Comparison of ENCODE assay signal across 8 cellular contexts in genomic region chr3:99686955-99687612, GRCh38. TPM values are rescaled to one million over a fixed set of nuclear protein-coding genes. Genes with fewer than 3 reads are reported as not detected.
A peak's percentile ranks its signal among the peaks of the same experiment; 100 is the strongest.
DNase-seq lines count a peak whose midpoint lies in the region; FAIRE-seq and TF ChIP-seq lines count a peak whose summit lies in the region.

No MANE protein-coding gene starts in this region.

- peak; percentile 54 to 72 for TF ChIP-seq CTCF in Caco-2 (IDR thresholded peaks at IDR 0.05; ENCODE audit: insufficient read depth in 1 of 2, low read depth in 1 of 2, low read length in 1 of 2, severe bottlenecking in 1 of 2, unreplicated experiment in 1 of 2)
- TF ChIP-seq CTCF in thyroid gland (IDR thresholded peaks at IDR 0.05), result peak; percentile 42 to 85 (median 66)

- no peak for TF ChIP-seq POLR2A in thyroid gland (IDR thresholded peaks at IDR 0.05)

- POLR2A ChIA-PET in Caco-2 (lab: Charles Lee), result no interaction called here

- peaks cover 2% of the 10 kb centered on the region for H3K27me3 Mint-ChIP-seq in Caco-2 (ENCODE audit: insufficient read depth, unreplicated experiment)

- H3K36me3 Mint-ChIP-seq in Caco-2 (ENCODE audit: insufficient read depth, unreplicated experiment), result no peaks in the 10 kb centered on the region

- H3K27ac ChIP-seq in thyroid gland, result no peak overlapping the region

- no peaks in the 10 kb centered on the region for H3K9me3 Mint-ChIP-seq in Caco-2 (ENCODE audit: unreplicated experiment)

- no peaks in the 10 kb centered on the region for H3K36me3 ChIP-seq in Caco-2 (ENCODE audit: control insufficient read depth, insufficient read depth, low read length)
- H3K36me3 ChIP-seq in thyroid gland, result no peaks in the 10 kb centered on the region

- FAIRE-seq in GM19239 (lab: Jason Lieb, UNC), result no peak

- H3K9me3 ChIP-seq in Caco-2 (no peaks in the 10 kb centered on the region), thyroid gland (no peaks in the 10 kb centered on the region)

- no peaks in the 10 kb centered on the region for H3K4me1 Mint-ChIP-seq in Caco-2 (ENCODE audit: low read depth, unreplicated experiment)

- no peaks in the 10 kb centered on the region for H3K4me1 ChIP-seq in Caco-2
- peaks cover 27 to 30% of the 10 kb centered on the region in 2 donors for H3K4me1 ChIP-seq in thyroid gland

- 50 to 52% methylated on average over 8 of the region's 8 CpGs for WGBS in thyroid gland, 2 donors

- H3K4me3 Mint-ChIP-seq in Caco-2 (ENCODE audit: unreplicated experiment), result no peak overlapping the region

- DNase-seq in Caco-2 (peak; percentile 56 to 65), GM19239 (ENCODE audit: insufficient read length, low spot score) (peak; percentile 7), HuH-7.5 (ENCODE audit: low spot score) (peak; percentile 15), SKM-1 treated with dmso at 0.1 percent for 144 hours (lab: John Stamatoyannopoulos, UW; ENCODE audit: unreplicated experiment) (peak; percentile 11), dermis microvascular lymphatic vessel endothelial cell (ENCODE audit: low read depth in 2 of 2) (peak; percentile 55 to 76), medulla oblongata (ENCODE audit: extremely low spot score) (peak; percentile 50), thyroid gland (peak; percentile 64 to 69), activated gamma-delta T cell (lab: John Stamatoyannopoulos, UW) (no peak)

- H3K4me3 ChIP-seq in Caco-2 (ENCODE audit: low read depth, low read length) (no peak overlapping the region), thyroid gland (replicated peaks in 1 of 3) (no peak overlapping the region)

- H3K27me3 ChIP-seq in Caco-2 (replicated peaks; ENCODE audit: control insufficient read depth, insufficient read depth, low read length) (no peaks in the 10 kb centered on the region; the same call in 1 of the 2 replicates), thyroid gland (no peaks in the 10 kb centered on the region)

- no TSS peak for BruUV-seq in Caco-2 (replicated peaks; lab: Mats Ljungman, UMichigan)

- intact Hi-C loops in Caco-2 (cut with micrococcal nuclease; ENCODE audit: unreplicated experiment) (loop anchor here (1.0 to 5.0 kb wide), 3 partner anchors 42 to 188 kb away; no protein-coding TSS in a partner anchor), thyroid gland (cut with DNase I) (no loop called here)

- CTCF ChIA-PET in Caco-2 (lab: Charles Lee), result interaction anchor here (1.1 kb wide), 1 partner anchor 42 kb away, joined by 3 read pairs; no protein-coding TSS in a partner anchor

- H3K27ac Mint-ChIP-seq in Caco-2 (ENCODE audit: unreplicated experiment), result no peak overlapping the region

RNA-seq across cellular contexts. Expression of gene COL8A1, which starts 48.7 kb away (rescaled TPM):
- not detected in 2 replicates for total RNA-seq in Caco-2 (2022)
- 98.6 and 175 TPM in 2 replicates for total RNA-seq in dermis microvascular lymphatic vessel endothelial cell
- total RNA-seq in thyroid gland, result 100 to 1,000 TPM in 2 of 4 donors, 10 to 100 TPM in 2; 65.6 to 156 (median 95.6) TPM

Comparison
In these comparisons a context has a peak if more than half of its experiments do, and no peak if none do; other contexts are left out.
1. RNA of gene COL8A1, which starts 48.7 kb away (total RNA-seq): 65.6 to 156 TPM in thyroid gland and 98.6 to 175 TPM in dermis microvascular lymphatic vessel endothelial cell; not detected in Caco-2; every median in the first group is over 10 times any median in the second.